In genomic region chr1:16158993-16159831, GRCh38 we compare ENCODE assay signal across 13 cellular contexts. TPM values are rescaled to one million over a fixed set of nuclear protein-coding genes. Genes with fewer than 3 reads are reported as not detected.
A peak's percentile ranks its signal among the peaks of the same experiment; 100 is the strongest.
DNase-seq lines count a peak whose midpoint lies in the region; ATAC-seq and TF ChIP-seq lines count a peak whose summit lies in the region.
"Had no signal": no experiment of that assay in that cellular context is flagged by ENCODE, and none has a peak within 500 bp of the region (broad histone marks: within the 10 kb centered on the region; RNA-seq: fewer than 3 reads in every experiment).

No MANE protein-coding gene starts in this region.

- H3K4me3 ChIP-seq in Peyer's patch: no peak overlapping the region
- no peak overlapping the region for H3K4me3 ChIP-seq in prostate gland

- H3K27ac Mint-ChIP-seq in activated CD4-positive, alpha-beta T cell treated with anti-CD3 and anti-CD28 coated beads, Interleukin-2, amount 10 ng/mL, durations not matched to agents 24 days and 14 days: no peak overlapping the region

- H3K9me3 ChIP-seq in Peyer's patch (no peaks in the 10 kb centered on the region), prostate gland (no peaks in the 10 kb centered on the region)

- H3K27ac ChIP-seq in Peyer's patch (peak overlapping the region in 2 of 4 donors; percentile 57 to 66), prostate gland (no peak overlapping the region)
- H3K27ac ChIP-seq: C4-2B had no signal

- no peaks in the 10 kb centered on the region for H3K27me3 ChIP-seq in Peyer's patch
- no peaks in the 10 kb centered on the region for H3K27me3 ChIP-seq in prostate gland (replicated peaks; ENCODE audit: insufficient read depth)

- H3K36me3 Mint-ChIP-seq in activated CD4-positive, alpha-beta T cell treated with anti-CD3 and anti-CD28 coated beads, Interleukin-2, amount 10 ng/mL, durations not matched to agents 24 days and 14 days (ENCODE audit: low read depth): no peaks in the 10 kb centered on the region

- no peak overlapping the region for H3K4me3 Mint-ChIP-seq in activated CD4-positive, alpha-beta T cell treated with anti-CD3 and anti-CD28 coated beads, Interleukin-2, amount 10 ng/mL, durations not matched to agents 24 days and 14 days

- no peaks in the 10 kb centered on the region for H3K9me3 Mint-ChIP-seq in activated CD4-positive, alpha-beta T cell treated with anti-CD3 and anti-CD28 coated beads, Interleukin-2, amount 10 ng/mL, durations not matched to agents 24 days and 14 days

- WGBS in prostate gland: 69% methylated on average over 16 of the region's 16 CpGs

- H3K36me3 ChIP-seq in Peyer's patch (no peaks in the 10 kb centered on the region), prostate gland (no peaks in the 10 kb centered on the region)

- DNase-seq in ELR (ENCODE audit: low read depth): peak; percentile 56
- peak in 2 of 3 donors; percentile 67 to 75 for DNase-seq in Peyer's patch
- no peak for DNase-seq in prostate gland (ENCODE audit: low spot score)
- DNase-seq in activated CD4-positive, alpha-beta T cell treated with anti-CD3 and anti-CD28 coated beads, Interleukin-2, amount 10 ng/mL, durations not matched to agents 24 days and 14 days: no peak
- DNase-seq in retina: no peak
- DNase-seq: activated CD4-positive, alpha-beta T cell treated with anti-CD3 and anti-CD28 coated beads for 48 hours; midbrain; MV-4-11; stimulated activated CD4-positive, alpha-beta T cell treated with anti-CD3 and anti-CD28 coated beads, Interleukin-4, amount 100 ng/mL, for 4 hours had no signal

- peaks cover 43% of the 10 kb centered on the region for H3K4me1 Mint-ChIP-seq in activated CD4-positive, alpha-beta T cell treated with anti-CD3 and anti-CD28 coated beads, Interleukin-2, amount 10 ng/mL, durations not matched to agents 24 days and 14 days

- intact Hi-C loops in prostate gland (cut with DNase I): no loop called here
- intact Hi-C loops in activated CD4-positive, alpha-beta T cell treated with anti-CD3 and anti-CD28 coated beads, Interleukin-2, amount 10 ng/mL, durations not matched to agents 24 days and 14 days (cut with micrococcal nuclease): no loop called here

- H3K4me1 ChIP-seq in Peyer's patch (peaks cover 0 to 23% (median 17%) of the 10 kb centered on the region in 4 donors), prostate gland (replicated peaks) (no peaks in the 10 kb centered on the region)

- TF ChIP-seq POLR2A in Peyer's patch (IDR thresholded peaks at IDR 0.05) (peak in 1 of 2 donors; percentile 48), prostate gland (IDR thresholded peaks at IDR 0.05) (peak; percentile 24)

- ATAC-seq in esophagus mucosa: peak; percentile 77
- ATAC-seq in GM19463 (IDR thresholded peaks at IDR 0.05; ENCODE audit: unreplicated experiment): no peak
- no peak for ATAC-seq in GM21390 (IDR thresholded peaks at IDR 0.05; ENCODE audit: unreplicated experiment)

- TF ChIP-seq CTCF in Peyer's patch (IDR thresholded peaks at IDR 0.05) (no peak), prostate gland (IDR thresholded peaks at IDR 0.05) (no peak)

- H3K27me3 Mint-ChIP-seq in activated CD4-positive, alpha-beta T cell treated with anti-CD3 and anti-CD28 coated beads, Interleukin-2, amount 10 ng/mL, durations not matched to agents 24 days and 14 days: peaks cover 51% of the 10 kb centered on the region

RNA-seq across cellular contexts. Expression of gene EPHA2, which starts 3.3 kb away (rescaled TPM):
- total RNA-seq in Peyer's patch (10 to 100 TPM; 23.5 to 42.6 (median 35.5) TPM), esophagus mucosa (146 TPM), prostate gland (10 to 100 TPM; 14.8 to 17.7 TPM)
- total RNA-seq in activated CD4-positive, alpha-beta T cell treated with anti-CD3 and anti-CD28 coated beads, Interleukin-2, amount 10 ng/mL, durations not matched to agents 24 days and 14 days: not detected in 2 replicates

RNA-seq across cellular contexts. Expression of gene ARHGEF19, which starts 53.2 kb away (rescaled TPM):
- total RNA-seq in Peyer's patch (10 to 100 TPM in 1 of 4 donors, 1 to 10 TPM in 3; 6.0 to 16.5 (median 7.3) TPM), esophagus mucosa (21.9 TPM), prostate gland (10 to 100 TPM; 13.1 to 18.8 TPM)
- 8.5 and 8.8 TPM in 2 replicates for total RNA-seq in activated CD4-positive, alpha-beta T cell treated with anti-CD3 and anti-CD28 coated beads, Interleukin-2, amount 10 ng/mL, durations not matched to agents 24 days and 14 days

Comparison
In these comparisons a context has a peak if more than half of its experiments do, and no peak if none do; other contexts are left out.
1. DNase-seq: peak in ELR (single experiment) and Peyer's patch (2 of 3); none in prostate gland (single experiment), activated CD4-positive, alpha-beta T cell treated with anti-CD3 and anti-CD28 coated beads, Interleukin-2, amount 10 ng/mL, durations not matched to agents 24 days and 14 days (single experiment) and retina (single experiment).
2. RNA of gene EPHA2, which starts 3.3 kb away (total RNA-seq): 146 TPM in esophagus mucosa (single experiment), 23.5 to 42.6 TPM in Peyer's patch and 14.8 to 17.7 TPM in prostate gland; not detected in activated CD4-positive, alpha-beta T cell treated with anti-CD3 and anti-CD28 coated beads, Interleukin-2, amount 10 ng/mL, durations not matched to agents 24 days and 14 days; every median in the first group is over 10 times any median in the second.